ENCODE assay signal across 22 cellular contexts in genomic region chr1:14937288-14937949, GRCh38.
A peak's percentile ranks its signal among the peaks of the same experiment; 100 is the strongest.
DNase-seq lines count a peak whose midpoint lies in the region; ATAC-seq and TF ChIP-seq lines count a peak whose summit lies in the region.
"Had no signal": no experiment of that assay in that cellular context is flagged by ENCODE, and none has a peak within 500 bp of the region (broad histone marks: within the 10 kb centered on the region; RNA-seq: fewer than 3 reads in every experiment).

No MANE protein-coding gene starts in this region.

- TF ChIP-seq CTCF in brain (conservative IDR thresholded peaks at IDR 0.05) (no peak), neural progenitor cell (IDR thresholded peaks at IDR 0.05) (no peak)

- no peak overlapping the region for H3K4me3 ChIP-seq in neural progenitor cell
- H3K4me3 ChIP-seq: mucosa of descending colon, smooth muscle cell had no signal

- H4K20me1 ChIP-seq in neural progenitor cell (ENCODE audit: low read depth): peaks cover 9% of the 10 kb centered on the region

- no peaks in the 10 kb centered on the region for H3F3A ChIP-seq in neural progenitor cell (ENCODE audit: low read depth)

- H3K4me3 Mint-ChIP-seq in brain: no peak overlapping the region
- H3K4me3 Mint-ChIP-seq in neural progenitor cell: no peak overlapping the region
- H3K4me3 Mint-ChIP-seq: activated CD4-positive, alpha-beta T cell treated with anti-CD3 and anti-CD28 coated beads for 36 hours; activated naive CD4-positive, alpha-beta T cell treated with anti-CD3 and anti-CD28 coated beads for 36 hours had no signal

- H3K9me3 Mint-ChIP-seq in brain (no peaks in the 10 kb centered on the region), neural progenitor cell (no peaks in the 10 kb centered on the region)
- H3K9me3 Mint-ChIP-seq: activated naive CD4-positive, alpha-beta T cell treated with anti-CD3 and anti-CD28 coated beads for 36 hours had no signal

- ATAC-seq in HG03280 (IDR thresholded peaks at IDR 0.05; ENCODE audit: unreplicated experiment) (no peak), HG03521 (IDR thresholded peaks at IDR 0.05; ENCODE audit: unreplicated experiment) (no peak)
- ATAC-seq: activated CD4-positive, alpha-beta T cell treated with anti-CD3 and anti-CD28 coated beads for 36 hours; mucosa of descending colon; PC-3 had no signal

- H3K9ac ChIP-seq in neural progenitor cell: no peak overlapping the region

- H3K36me3 ChIP-seq in neural progenitor cell: no peaks in the 10 kb centered on the region

- peaks cover 60% of the 10 kb centered on the region for H3K4me1 Mint-ChIP-seq in brain
- H3K4me1 Mint-ChIP-seq in neural progenitor cell: peaks cover 39% of the 10 kb centered on the region
- H3K4me1 Mint-ChIP-seq: activated CD4-positive, alpha-beta T cell treated with anti-CD3 and anti-CD28 coated beads for 36 hours had no signal

- H2AFZ ChIP-seq in neural progenitor cell (replicated peaks): no peak overlapping the region

- no peak overlapping the region for H3K27ac ChIP-seq in neural progenitor cell
- H3K27ac ChIP-seq: epithelial cell of prostate had no signal

- peaks cover 8% of the 10 kb centered on the region for H3K4me1 ChIP-seq in neural progenitor cell

- H3K79me2 ChIP-seq in neural progenitor cell (ENCODE audit: low read depth): no peaks in the 10 kb centered on the region

- no peak overlapping the region for H3K4me2 ChIP-seq in neural progenitor cell
- H3K4me2 ChIP-seq: smooth muscle cell had no signal

- H3K36me3 Mint-ChIP-seq in brain (no peaks in the 10 kb centered on the region), neural progenitor cell (no peaks in the 10 kb centered on the region)

- H3K27me3 Mint-ChIP-seq in brain: peaks cover 4% of the 10 kb centered on the region
- peaks cover 5% of the 10 kb centered on the region for H3K27me3 Mint-ChIP-seq in neural progenitor cell (ENCODE audit: insufficient read depth, low read depth)
- H3K27me3 Mint-ChIP-seq: activated CD4-positive, alpha-beta T cell treated with anti-CD3 and anti-CD28 coated beads for 36 hours had no signal

- no peaks in the 10 kb centered on the region for H3K9me3 ChIP-seq in neural progenitor cell (ENCODE audit: low read depth)
- H3K9me3 ChIP-seq: mucosa of descending colon had no signal

- H3K27ac Mint-ChIP-seq in brain (peak overlapping the region; percentile 3 to 77 (median 57)), neural progenitor cell (peak overlapping the region; percentile 3)
- H3K27ac Mint-ChIP-seq: activated CD4-positive, alpha-beta T cell treated with anti-CD3 and anti-CD28 coated beads for 36 hours; activated naive CD4-positive, alpha-beta T cell treated with anti-CD3 and anti-CD28 coated beads for 36 hours had no signal

- peak; percentile 89 for DNase-seq in DMS 273 treated with DMSO at 0.1 percent for 48 hours (lab: John Stamatoyannopoulos, UW)
- peak; percentile 76 for DNase-seq in NCI-H1694 (lab: John Stamatoyannopoulos, UW)
- no peak for DNase-seq in neural progenitor cell (ENCODE audit: low spot score)
- DNase-seq in NCI-H2227 (lab: John Stamatoyannopoulos, UW; ENCODE audit: unreplicated experiment): no peak
- DNase-seq in T1000 (lab: John Stamatoyannopoulos, UW): no peak
- DNase-seq: activated CD4-positive, alpha-beta T cell treated with anti-CD3 and anti-CD28 coated beads for 36 hours; activated naive CD4-positive, alpha-beta T cell treated with anti-CD3 and anti-CD28 coated beads for 36 hours; activated T-cell treated with anti-CD3 and anti-CD28 coated beads, Interleukin-2, amount 50 U/mL, for 48 hours; C1 segment of cervical spinal cord; central memory CD4-positive, alpha-beta T cell; mucosa of descending colon; NCI-H1417 treated with DMSO at 0.1 percent for 48 hours; NCI-H774; PC-3; Right ventricle myocardium superior; stimulated activated CD4-positive, alpha-beta T cell treated with anti-CD3 and anti-CD28 coated beads, Interleukin-2, amount 100 ng/mL, for 48 hours; stimulated activated naive CD4-positive, alpha-beta T cell treated with Interleukin-2 at 50 U/mL for 16 hours had no signal

- no peaks in the 10 kb centered on the region for H3K27me3 ChIP-seq in neural progenitor cell

Comparison
In these comparisons a context has a peak if more than half of its experiments do, and no peak if none do; other contexts are left out.
1. DNase-seq: peak in DMS 273 treated with DMSO at 0.1 percent for 48 hours (single experiment) and NCI-H1694 (single experiment); none in neural progenitor cell (single experiment), NCI-H2227 (single experiment) and T1000 (single experiment).